In the genomic region with DNA sequence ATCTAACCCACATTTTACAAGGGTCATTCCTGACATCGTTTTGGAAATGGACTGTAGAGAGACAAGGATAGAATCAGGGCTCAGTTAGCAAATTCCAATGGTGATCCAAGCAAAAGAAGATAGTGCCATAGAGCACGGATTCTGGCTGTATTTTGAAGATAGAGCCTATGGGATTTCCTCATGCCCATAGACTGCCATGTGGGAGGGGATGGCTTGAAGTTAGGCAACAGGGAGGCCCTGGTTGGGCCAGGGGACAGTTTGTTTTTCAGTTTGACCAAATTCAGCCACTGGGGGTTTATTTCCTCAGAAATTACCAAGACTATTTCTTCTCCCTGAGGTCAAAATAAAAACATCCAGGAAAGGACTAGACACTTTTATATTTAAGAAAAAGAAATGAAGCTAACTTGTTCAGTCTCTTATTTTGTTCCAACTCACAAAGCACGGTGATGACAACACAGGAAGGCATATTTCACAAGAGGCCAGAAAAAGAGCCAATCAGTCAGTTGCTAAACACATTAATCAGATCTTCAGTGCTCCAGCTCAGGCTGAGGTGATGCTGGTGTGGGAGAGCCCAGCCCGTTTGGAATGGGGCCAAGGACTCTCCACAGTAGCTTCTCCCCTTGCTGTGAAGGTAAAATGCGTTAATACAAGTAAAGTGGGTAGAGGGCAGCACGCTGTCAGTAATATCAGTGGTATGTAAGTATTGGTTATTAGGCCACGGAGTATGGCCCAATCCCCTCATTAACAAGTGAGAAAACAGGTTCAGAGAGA, we compare ENCODE assay signal across 8 cellular contexts. TPM values are rescaled to one million over a fixed set of nuclear protein-coding genes. Genes with fewer than 3 reads are reported as not detected.
DNase-seq lines count a peak whose midpoint lies in the region; ATAC-seq and TF ChIP-seq lines count a peak whose summit lies in the region.

No MANE protein-coding gene starts in this region.

- H3K4me3 ChIP-seq in lung = no peak overlapping the region

- peak overlapping the region; percentile 26 to 65 for H3K27ac ChIP-seq in lung (ENCODE audit: low read depth in 1 of 2, low read length in 1 of 2)

- ATAC-seq in lung (ENCODE audit: insufficient read depth, low FRiP score) = no peak
- ATAC-seq in HG02759 (IDR thresholded peaks at IDR 0.05; ENCODE audit: unreplicated experiment) = no peak
- ATAC-seq in GM18870 (IDR thresholded peaks at IDR 0.05; ENCODE audit: unreplicated experiment) = no peak
- ATAC-seq in HG02870 (IDR thresholded peaks at IDR 0.05; ENCODE audit: unreplicated experiment) = no peak

- no peaks in the 10 kb centered on the region for H3K9me3 ChIP-seq in lung (ENCODE audit: control insufficient read depth in 2 of 2, insufficient read depth in 1 of 2, low read length in 1 of 2)

- WGBS in lung, 2 donors = 24 to 35% methylated on average over 7 of the region's 7 CpGs

- H3K27me3 ChIP-seq in lung (ENCODE audit: control insufficient read depth, insufficient read depth) = no peaks in the 10 kb centered on the region

- peak; percentile 79 for DNase-seq in CD1c-positive myeloid dendritic cell (ENCODE audit: extremely low spot score)
- DNase-seq in NCI-H2029 treated with DMSO at 0.1 percent for 48 hours (lab: John Stamatoyannopoulos, UW) = peak; percentile 32
- peak; percentile 55 for DNase-seq in astrocyte of the hippocampus (ENCODE audit: low read depth, low spot score)
- DNase-seq in lung (ENCODE audit: low spot score) = peak; percentile 46
- DNase-seq in activated CD8-positive, alpha-beta memory T cell treated with anti-CD3 and anti-CD28 coated beads for 24 hours = no peak

- peaks cover 4 to 9% of the 10 kb centered on the region in 2 donors for H3K4me1 ChIP-seq in lung (ENCODE audit: control insufficient read depth in 2 of 2, insufficient read depth in 2 of 2, low read length in 2 of 2)

- TF ChIP-seq CTCF in lung (IDR thresholded peaks at IDR 0.05; ENCODE audit: control extremely low read depth, extremely low read depth) = no peak

- no peaks in the 10 kb centered on the region for H3K36me3 ChIP-seq in lung (ENCODE audit: control insufficient read depth in 2 of 2, insufficient read depth in 2 of 2, low read length in 2 of 2)

RNA-seq across cellular contexts. Expression of a gene that starts 4.4 kb away (rescaled TPM):
- 100 to 1,000 TPM in 1 of 2 donors, 10 to 100 TPM in 1; 69.1 to 105 TPM for total RNA-seq in lung
- polyA plus RNA-seq in lung = 10 to 100 TPM; 21.2 to 27.1 TPM

RNA-seq across cellular contexts. Expression of a gene that starts 15.3 kb away (rescaled TPM):
- 10 to 100 TPM; 14.3 to 19.7 TPM for total RNA-seq in lung
- polyA plus RNA-seq in lung = 10 to 100 TPM; 14.0 to 54.8 TPM
